1 cellular context compared by ENCODE assay signal in the genomic region with DNA sequence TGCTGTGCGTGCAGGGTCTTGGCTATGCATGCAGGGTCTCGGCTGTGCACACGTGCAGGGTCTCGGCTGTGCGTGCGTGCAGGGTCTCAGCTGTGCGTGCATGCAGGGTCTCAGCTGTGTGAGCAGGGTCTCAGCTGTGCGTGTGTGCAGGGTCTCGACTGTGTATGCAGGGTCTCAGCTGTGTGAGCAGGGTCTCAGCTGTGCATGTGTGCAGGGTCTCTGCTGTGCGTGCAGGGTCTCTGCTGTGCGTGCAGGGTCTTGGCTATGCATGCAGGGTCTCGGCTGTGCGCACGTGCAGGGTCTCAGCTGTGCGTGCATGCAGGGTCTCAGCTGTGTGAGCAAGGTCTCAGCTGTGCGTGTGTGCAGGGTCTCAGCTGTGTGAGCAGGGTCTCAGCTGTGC.
TF ChIP-seq lines count a peak whose summit lies in the region.

No MANE protein-coding gene starts in this region.

TF ChIP-seq in H1, 55 proteins besides CTCF, POLR2A, EP300 and RAD21 (continued from another document):
- TF ChIP-seq EGR1 (IDR thresholded peaks at IDR 0.05; ENCODE audit: borderline replicate concordance, low read depth, low read length): no peak
- no peak for TF ChIP-seq GABPA (IDR thresholded peaks at IDR 0.05; ENCODE audit: borderline replicate concordance, insufficient read depth, low read length)
- TF ChIP-seq SIX5 (IDR thresholded peaks at IDR 0.05; ENCODE audit: low read depth, low read length): no peak
- TF ChIP-seq ZNF274 (IDR thresholded peaks at IDR 0.05; ENCODE audit: borderline replicate concordance, extremely low read depth, low read length): no peak
- TF ChIP-seq TAF7 (optimal IDR thresholded peaks at IDR 0.05; ENCODE audit: borderline replicate concordance, low read depth, low read length): no peak
- TF ChIP-seq RXRA (IDR thresholded peaks at IDR 0.05; ENCODE audit: insufficient read depth, low read depth, low read length): no peak
- no peak for TF ChIP-seq FOSL1 (IDR thresholded peaks at IDR 0.05; ENCODE audit: insufficient read depth, low read depth, low read length)
